Comparison of ENCODE assay signal across 2 cellular contexts in genomic region chr20:8379125-8379524, GRCh38.
ATAC-seq and TF ChIP-seq lines count a peak whose summit lies in the region.
"Not testable (repeated sequence)": the region's sequence is repeated elsewhere in the genome, so short reads cannot be mapped to it uniquely, and the experiment has no call there.

No MANE protein-coding gene starts in this region.

- TF ChIP-seq CTCF in HEK293 (tag by site-specific recombination; IDR thresholded peaks at IDR 0.05), result not testable (repeated sequence)

- H3K27ac ChIP-seq in HEK293 (ENCODE audit: extremely low read depth, low read depth, low read length), result not testable (repeated sequence)

- H3K4me1 ChIP-seq in HEK293 (ENCODE audit: control insufficient read depth, insufficient read depth, low read length), result not testable (repeated sequence)

- CTCF ChIA-PET in HEK293 (lab: Yijun Ruan, JAX), result not testable (repeated sequence)

- POLR2A ChIA-PET in HEK293 (lab: Yijun Ruan, JAX), result not testable (repeated sequence)

- ATAC-seq in SK-N-SH treated with all-trans-retinoic acid at 6 μM for 48 hours, result not testable (repeated sequence)

- H3K9me3 ChIP-seq in HEK293 (ENCODE audit: control insufficient read depth, insufficient read depth, low read depth, low read length), result not testable (repeated sequence)

- not testable (repeated sequence) for H3K36me3 ChIP-seq in HEK293 (ENCODE audit: control insufficient read depth in 2 of 2, insufficient read depth in 1 of 2, low read length in 2 of 2)

- not testable (repeated sequence) for H3K4me3 ChIP-seq in HEK293 (ENCODE audit: low read depth, low read length)

TF ChIP-seq in HEK293, 187 proteins besides CTCF, POLR2A, EP300 and RAD21:
- TF ChIP-seq ZNF146 (tag by site-specific recombination; IDR thresholded peaks at IDR 0.05), result peak; percentile 58

TF ChIP-seq in SK-N-SH treated with all-trans-retinoic acid at 6 μM for 48 hours, 23 proteins besides CTCF, POLR2A, EP300 and RAD21:
- TF ChIP-seq ZNF8 (CRISPR knock-in tag; IDR thresholded peaks at IDR 0.05), result peak; percentile 73
TF ChIP-seq in SK-N-SH treated with all-trans-retinoic acid at 6 μM for 48 hours: peak in this region for 1; not testable (repeated sequence) for 22.
